In genomic region chr10:124827474-124827873, GRCh38 we compare ENCODE assay signal across 8 cellular contexts. TPM values are rescaled to one million over a fixed set of nuclear protein-coding genes. Genes with fewer than 3 reads are reported as not detected.
DNase-seq lines count a peak whose midpoint lies in the region; ATAC-seq and TF ChIP-seq lines count a peak whose summit lies in the region.

No MANE protein-coding gene starts in this region.

- H3K4me3 ChIP-seq in HFF-Myc (replicated peaks; ENCODE audit: low read depth, low read length) (no peak overlapping the region), lower lobe of right lung (no peak overlapping the region)

- H3K4me3 Mint-ChIP-seq in CD4-positive, alpha-beta T cell: no peak overlapping the region
- no peak overlapping the region for H3K4me3 Mint-ChIP-seq in brain

- TF ChIP-seq CTCF in CD4-positive, alpha-beta T cell (IDR thresholded peaks at IDR 0.05): peak; percentile 63
- TF ChIP-seq CTCF in HFF-Myc (IDR thresholded peaks at IDR 0.05; ENCODE audit: low read depth, low read length, missing control alignments) (peak; percentile 20), brain (conservative IDR thresholded peaks at IDR 0.05) (peak; percentile 58 to 66), lower lobe of right lung (IDR thresholded peaks at IDR 0.05) (peak; percentile 55)

- no peaks in the 10 kb centered on the region for H3K27me3 ChIP-seq in CD4-positive, alpha-beta T cell (ENCODE audit: control insufficient read depth, insufficient read depth, low read length)
- no peaks in the 10 kb centered on the region for H3K27me3 ChIP-seq in lower lobe of right lung (ENCODE audit: low read depth)

- intact Hi-C loops in CD4-positive, alpha-beta T cell (cut with DNase I, micrococcal nuclease): loop anchor here (1.0 to 10.0 kb wide), 2 partner anchors 297 to 833 kb away; no protein-coding TSS in a partner anchor
- intact Hi-C loops in lower lobe of right lung (cut with DNase I): no loop called here

- no peaks in the 10 kb centered on the region for H3K4me1 Mint-ChIP-seq in CD4-positive, alpha-beta T cell (ENCODE audit: low read depth)
- H3K4me1 Mint-ChIP-seq in brain: no peaks in the 10 kb centered on the region

- no peaks in the 10 kb centered on the region for H3K9me3 ChIP-seq in CD4-positive, alpha-beta T cell (ENCODE audit: control insufficient read depth, low read length)
- H3K9me3 ChIP-seq in lower lobe of right lung: no peaks in the 10 kb centered on the region

- DNase-seq in CD4-positive, alpha-beta T cell: no peak
- DNase-seq in HFF-Myc (ENCODE audit: extremely low read depth, low read depth) (no peak), lower lobe of right lung (no peak), NCI-H187 treated with DMSO at 0.1 percent for 48 hours (lab: John Stamatoyannopoulos, UW) (no peak)
- DNase-seq in activated T-cell treated with anti-CD3 and anti-CD28 coated beads, Interleukin-2, amount 50 U/mL, for 1 hour: no peak

- no peaks in the 10 kb centered on the region for H3K9me3 Mint-ChIP-seq in CD4-positive, alpha-beta T cell
- no peaks in the 10 kb centered on the region for H3K9me3 Mint-ChIP-seq in brain

- no peak for ATAC-seq in CD4-positive, alpha-beta T cell (ENCODE audit: poor library complexity)
- no peak for ATAC-seq in lower lobe of right lung
- ATAC-seq in HG03442 (IDR thresholded peaks at IDR 0.05; ENCODE audit: unreplicated experiment): no peak
- no peak for ATAC-seq in GM18498 (IDR thresholded peaks at IDR 0.05; ENCODE audit: unreplicated experiment)

- H3K27ac ChIP-seq in CD4-positive, alpha-beta T cell (ENCODE audit: low read depth, low read length): no peak overlapping the region
- H3K27ac ChIP-seq in lower lobe of right lung: no peak overlapping the region

- peaks cover 76% of the 10 kb centered on the region for H3K36me3 Mint-ChIP-seq in CD4-positive, alpha-beta T cell (ENCODE audit: low read depth)
- H3K36me3 Mint-ChIP-seq in brain: peaks cover 48% of the 10 kb centered on the region

- peaks cover 75% of the 10 kb centered on the region for H3K36me3 ChIP-seq in lower lobe of right lung

- POLR2A ChIA-PET in CD4-positive, alpha-beta T cell (lab: Charles Lee): interaction anchor here (0.7 kb wide), 1 partner anchor 10 kb away, joined by 3 read pairs; no protein-coding TSS in a partner anchor

- H3K27me3 Mint-ChIP-seq in CD4-positive, alpha-beta T cell: no peaks in the 10 kb centered on the region
- H3K27me3 Mint-ChIP-seq in brain: no peaks in the 10 kb centered on the region

- CTCF ChIA-PET in CD4-positive, alpha-beta T cell (lab: Charles Lee): interaction anchor here (1.0 to 1.4 kb wide), 3 partner anchors 11 to 297 kb away, joined by 3 to 4 read pairs (median 3); no protein-coding TSS in a partner anchor

- H3K4me1 ChIP-seq in lower lobe of right lung: no peaks in the 10 kb centered on the region

- H3K27ac Mint-ChIP-seq in CD4-positive, alpha-beta T cell: no peak overlapping the region
- H3K27ac Mint-ChIP-seq in brain: no peak overlapping the region

RNA-seq across cellular contexts. Expression of gene ABRAXAS2, which starts 25.9 kb away (rescaled TPM):
- total RNA-seq in CD4-positive, alpha-beta T cell: 1 to 10 TPM; 6.4 to 7.5 TPM
- polyA plus RNA-seq in brain (ENCODE audit: insufficient read depth, low read depth, low replicate concordance): 6.6 TPM
- 15.7 TPM for total RNA-seq in lower lobe of right lung

RNA-seq across cellular contexts. Expression of gene EEF1AKMT2, which starts 35.8 kb away (rescaled TPM):
- 10 to 100 TPM; 14.4 to 16.7 TPM for total RNA-seq in CD4-positive, alpha-beta T cell
- 9.8 TPM for polyA plus RNA-seq in brain (ENCODE audit: insufficient read depth, low read depth, low replicate concordance)
- total RNA-seq in lower lobe of right lung: 14.1 TPM
